29 cellular contexts compared by ENCODE assay signal in genomic region chr6:53095270-53095669, GRCh38. TPM values are rescaled to one million over a fixed set of nuclear protein-coding genes. Genes with fewer than 3 reads are reported as not detected.
"Had no signal": no experiment of that assay in that cellular context is flagged by ENCODE, and none has a peak within 500 bp of the region (broad histone marks: within the 10 kb centered on the region; RNA-seq: fewer than 3 reads in every experiment).

No MANE protein-coding gene starts in this region.

- DNase-seq: activated CD4-positive, alpha-beta T cell treated with anti-CD3 and anti-CD28 coated beads, Interleukin-2, amount 10 ng/mL, durations not matched to agents 24 days and 14 days; activated CD4-positive, alpha-beta T cell treated with anti-CD3 and anti-CD28 coated beads, Interleukin-2, amount 50 U/mL, for 4 hours; activated CD8-positive, alpha-beta T cell treated with anti-CD3 and anti-CD28 coated beads for 36 hours; activated gamma-delta T cell treated with Interleukin-2 at 50 U/mL for 16 hours; activated naive CD4-positive, alpha-beta T cell treated with anti-CD3 and anti-CD28 coated beads for 36 hours; activated T-cell treated with anti-CD3 and anti-CD28 coated beads, Interleukin-2, amount 50 U/mL, for 24 hours; anterior cingulate cortex; brain microvascular endothelial cell; central memory CD4-positive, alpha-beta T cell; NCI-H1048; NCI-H1105 treated with DMSO at 0.1 percent for 48 hours; NCI-H1436; NCI-H1694; NCI-H2029; NCI-H345; NCI-H524 treated with DMSO at 0.1 percent for 48 hours; SHP77; SJCRH30 had no signal

- H3K9me3 ChIP-seq: SJCRH30 had no signal

- FAIRE-seq: colon, TTC549 had no signal

- H3K4me3 Mint-ChIP-seq: activated CD4-positive, alpha-beta T cell treated with anti-CD3 and anti-CD28 coated beads, Interleukin-2, amount 10 ng/mL, durations not matched to agents 24 days and 14 days; activated CD8-positive, alpha-beta T cell treated with anti-CD3 and anti-CD28 coated beads for 36 hours; activated naive CD4-positive, alpha-beta T cell treated with anti-CD3 and anti-CD28 coated beads for 36 hours; activated T-cell treated with anti-CD3 and anti-CD28 coated beads, Interleukin-2, amount 50 U/mL, for 24 hours; activated T-helper 1 cell treated with anti-CD3 and anti-CD28 coated beads, Interleukin-12 subunit alpha, Interleukin-12 subunit beta, Interleukin-2, Interleukin-4 antibody, amounts not matched to agents 30 ng/mL and 10 ng/mL and 1 ng/mL, durations not matched to agents 14 hours and 24 hours and 36 hours; T-helper 1 cell treated with Interleukin-12 subunit alpha and Interleukin-12 subunit beta and Interleukin-4 antibody, amounts not matched to agents 30 μg/mL and 1 μg/mL, for 36 hours; T-helper 2 cell treated with Interferon-gamma antibody and Interleukin-4, amounts not matched to agents 5 μg/mL and 100 μg/mL, for 36 hours had no signal

- ATAC-seq: activated CD8-positive, alpha-beta T cell treated with anti-CD3 and anti-CD28 coated beads for 36 hours; activated naive CD4-positive, alpha-beta T cell treated with anti-CD3 and anti-CD28 coated beads, Interleukin-2, amount 50 U/mL, for 72 hours; Panc1 had no signal

- H3K27me3 ChIP-seq: brain microvascular endothelial cell, SJCRH30 had no signal

- H3K36me3 Mint-ChIP-seq: activated naive CD4-positive, alpha-beta T cell treated with anti-CD3 and anti-CD28 coated beads, Interleukin-2, amount 50 U/mL, for 72 hours had no signal

- H3K4me1 ChIP-seq: SJCRH30 had no signal

- H3K9me3 Mint-ChIP-seq: activated CD4-positive, alpha-beta T cell treated with anti-CD3 and anti-CD28 coated beads, Interleukin-2, amount 10 ng/mL, durations not matched to agents 24 days and 14 days; activated CD8-positive, alpha-beta T cell treated with anti-CD3 and anti-CD28 coated beads for 36 hours; activated naive CD4-positive, alpha-beta T cell treated with anti-CD3 and anti-CD28 coated beads for 36 hours; activated naive CD4-positive, alpha-beta T cell treated with anti-CD3 and anti-CD28 coated beads, Interleukin-2, amount 50 U/mL, for 72 hours; activated T-cell treated with anti-CD3 and anti-CD28 coated beads, Interleukin-2, amount 50 U/mL, for 24 hours; activated T-helper 1 cell treated with anti-CD3 and anti-CD28 coated beads, Interleukin-12 subunit alpha, Interleukin-12 subunit beta, Interleukin-2, Interleukin-4 antibody, amounts not matched to agents 30 ng/mL and 10 ng/mL and 1 ng/mL, durations not matched to agents 14 hours and 24 hours and 36 hours; T-helper 1 cell treated with Interleukin-12 subunit alpha and Interleukin-12 subunit beta and Interleukin-4 antibody, amounts not matched to agents 30 μg/mL and 1 μg/mL, for 36 hours; T-helper 2 cell treated with Interferon-gamma antibody and Interleukin-4, amounts not matched to agents 5 μg/mL and 100 μg/mL, for 36 hours had no signal

- H3K27me3 Mint-ChIP-seq: activated CD4-positive, alpha-beta T cell treated with anti-CD3 and anti-CD28 coated beads, Interleukin-2, amount 10 ng/mL, durations not matched to agents 24 days and 14 days; activated CD8-positive, alpha-beta T cell treated with anti-CD3 and anti-CD28 coated beads for 36 hours; activated T-cell treated with anti-CD3 and anti-CD28 coated beads, Interleukin-2, amount 50 U/mL, for 24 hours had no signal

- H3K4me3 ChIP-seq: SJCRH30, SK-N-MC had no signal

- H3K27ac ChIP-seq: brain microvascular endothelial cell, SJCRH30, SK-N-MC had no signal

- H3K27ac Mint-ChIP-seq: activated CD4-positive, alpha-beta T cell treated with anti-CD3 and anti-CD28 coated beads, Interleukin-2, amount 10 ng/mL, durations not matched to agents 24 days and 14 days; activated CD8-positive, alpha-beta T cell treated with anti-CD3 and anti-CD28 coated beads for 36 hours; activated naive CD4-positive, alpha-beta T cell treated with anti-CD3 and anti-CD28 coated beads for 36 hours; activated naive CD4-positive, alpha-beta T cell treated with anti-CD3 and anti-CD28 coated beads, Interleukin-2, amount 50 U/mL, for 72 hours; activated T-cell treated with anti-CD3 and anti-CD28 coated beads, Interleukin-2, amount 50 U/mL, for 24 hours; activated T-helper 1 cell treated with anti-CD3 and anti-CD28 coated beads, Interleukin-12 subunit alpha, Interleukin-12 subunit beta, Interleukin-2, Interleukin-4 antibody, amounts not matched to agents 30 ng/mL and 10 ng/mL and 1 ng/mL, durations not matched to agents 14 hours and 24 hours and 36 hours; T-helper 1 cell treated with Interleukin-12 subunit alpha and Interleukin-12 subunit beta and Interleukin-4 antibody, amounts not matched to agents 30 μg/mL and 1 μg/mL, for 36 hours; T-helper 2 cell treated with Interferon-gamma antibody and Interleukin-4, amounts not matched to agents 5 μg/mL and 100 μg/mL, for 36 hours had no signal

RNA-seq across cellular contexts. Expression of gene GCM1, which starts 53.4 kb away (rescaled TPM):
- total RNA-seq: activated CD4-positive, alpha-beta T cell treated with anti-CD3 and anti-CD28 coated beads, Interleukin-2, amount 10 ng/mL, durations not matched to agents 24 days and 14 days; activated CD8-positive, alpha-beta T cell treated with anti-CD3 and anti-CD28 coated beads for 36 hours; activated T-helper 1 cell treated with anti-CD3 and anti-CD28 coated beads, Interleukin-12 subunit alpha, Interleukin-12 subunit beta, Interleukin-2, Interleukin-4 antibody, amounts not matched to agents 30 ng/mL and 10 ng/mL and 1 ng/mL, durations not matched to agents 14 hours and 24 hours and 36 hours; cerebellum; MCF 10A; RPMI7951; SJCRH30 had no signal
